Comparison of ENCODE assay signal across 10 cellular contexts in the genomic region with DNA sequence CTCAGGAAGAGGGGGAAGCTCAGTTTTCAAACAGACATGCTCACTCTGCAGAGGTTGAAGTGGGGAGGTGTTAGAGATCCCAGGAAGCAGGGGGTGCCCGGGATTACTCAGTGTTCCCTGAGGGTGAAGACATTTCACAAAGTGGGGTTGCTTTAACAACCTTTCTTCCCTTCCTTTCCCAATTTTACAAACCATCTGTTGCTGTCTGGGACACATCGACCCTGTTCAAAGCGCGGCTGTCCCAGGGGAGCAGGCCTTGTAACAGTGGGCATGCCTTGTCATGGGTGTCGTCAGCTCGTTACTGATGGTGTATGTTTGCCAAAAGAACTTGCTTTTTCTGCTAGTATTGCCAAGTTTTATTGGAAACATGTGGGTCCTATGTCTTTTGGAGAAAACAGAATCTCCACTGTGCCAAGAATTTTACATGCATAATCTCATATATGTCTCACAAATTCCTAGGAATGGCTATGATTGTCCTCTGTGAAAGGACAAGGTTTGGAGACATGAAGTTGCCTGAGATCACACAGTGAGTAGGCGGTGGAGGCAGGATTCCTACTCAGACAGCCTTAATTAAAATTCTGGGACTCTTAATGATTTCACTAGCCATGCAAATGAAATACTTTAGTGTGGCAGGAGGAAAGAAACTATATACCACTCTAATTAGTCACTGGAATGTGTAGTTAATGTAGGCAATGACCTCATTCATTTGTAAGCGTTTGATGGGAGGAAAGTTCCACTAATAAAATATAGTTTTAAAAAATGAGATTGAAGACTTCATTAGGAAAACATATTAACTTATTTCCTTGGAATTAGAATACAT.
DNase-seq lines count a peak whose midpoint lies in the region; ATAC-seq and TF ChIP-seq lines count a peak whose summit lies in the region.
"Had no signal": no experiment of that assay in that cellular context is flagged by ENCODE, and none has a peak within 500 bp of the region (broad histone marks: within the 10 kb centered on the region; RNA-seq: fewer than 3 reads in every experiment).

No MANE protein-coding gene starts in this region.

- H3K36me3 ChIP-seq in GM23248 (ENCODE audit: low read depth) (no peaks in the 10 kb centered on the region), smooth muscle cell (ENCODE audit: low read depth) (no peaks in the 10 kb centered on the region)

- peak overlapping the region; percentile 24; the same call in 1 of the 2 replicates for H3K4me3 ChIP-seq in GM23248
- no peak overlapping the region for H3K4me3 ChIP-seq in astrocyte of the spinal cord (ENCODE audit: low read depth, low read length)
- no peak overlapping the region for H3K4me3 ChIP-seq in smooth muscle cell

- TF ChIP-seq CTCF in astrocyte of the spinal cord (IDR thresholded peaks at IDR 0.05; ENCODE audit: low read depth, low read length) (no peak), smooth muscle cell (IDR thresholded peaks at IDR 0.05; ENCODE audit: borderline replicate concordance, insufficient read depth, poor library complexity, severe bottlenecking) (no peak)

- WGBS in GM23248 (ENCODE audit: low coverage in 1 of 2, low lambda C conversion rate in 2 of 2, missing lambda C conversion rate in 2 of 2), 2 experiments, result 2 to 3% methylated on average over 8 of the region's 8 CpGs
- 47% methylated on average over 8 of the region's 8 CpGs for WGBS in smooth muscle cell (ENCODE audit: low lambda C conversion rate)

- H3F3A ChIP-seq in GM23248 (ENCODE audit: insufficient read depth), result peaks cover 43% of the 10 kb centered on the region
- peaks cover 10% of the 10 kb centered on the region for H3F3A ChIP-seq in smooth muscle cell (ENCODE audit: low read depth)

- H4K20me1 ChIP-seq in GM23248 (ENCODE audit: insufficient read depth), result no peaks in the 10 kb centered on the region
- H4K20me1 ChIP-seq in smooth muscle cell (ENCODE audit: low read depth), result no peaks in the 10 kb centered on the region

- peak; percentile 82 for DNase-seq in GM23248
- DNase-seq in astrocyte of the spinal cord (ENCODE audit: low read depth, low spot score), result peak; percentile 47
- peak; percentile 90 for DNase-seq in Right ventricle myocardium superior
- no peak for DNase-seq in smooth muscle cell (lab: John Stamatoyannopoulos, UW; ENCODE audit: unreplicated experiment)
- DNase-seq in stimulated activated CD4-positive, alpha-beta T cell treated with anti-CD3 and anti-CD28 coated beads, Interleukin-2, amount 100 ng/mL, for 24 hours, result no peak
- DNase-seq in activated CD4-positive, CD25-positive, alpha-beta regulatory T cell treated with anti-CD3 and anti-CD28 coated beads, Interleukin-2, amount 50 U/mL, for 72 hours, result no peak
- DNase-seq: NCI-H187; stimulated activated CD4-positive, alpha-beta T cell treated with anti-CD3 and anti-CD28 coated beads, Interleukin-12 subunit alpha, Interleukin-12 subunit beta, amount 100 ng/mL, for 4 hours had no signal

- no peaks in the 10 kb centered on the region for H3K27me3 ChIP-seq in GM23248 (replicated peaks; ENCODE audit: insufficient read depth)
- no peaks in the 10 kb centered on the region for H3K27me3 ChIP-seq in smooth muscle cell (ENCODE audit: low read depth)

- peak; percentile 85 for ATAC-seq in Right ventricle myocardium superior (ENCODE audit: poor library complexity)
- no peak for ATAC-seq in GM21526 (IDR thresholded peaks at IDR 0.05; ENCODE audit: low FRiP score, unreplicated experiment)
- no peak for ATAC-seq in HG02798 (IDR thresholded peaks at IDR 0.05; ENCODE audit: poor library complexity, unreplicated experiment)

- H2AFZ ChIP-seq in GM23248 (0 out of 2 replicates have a peak overlapping the region, but pooled peaks have one; percentile 8), smooth muscle cell (ENCODE audit: low read depth) (peak overlapping the region; percentile 61)

- in situ Hi-C loops in GM23248 (cut with MboI) (no loop called here), astrocyte of the spinal cord (cut with HindIII; ENCODE audit: low sequenced_read_pairs) (no loop called here)

- H3K9ac ChIP-seq in GM23248, result peak overlapping the region; percentile 26
- H3K9ac ChIP-seq in smooth muscle cell (ENCODE audit: low read depth), result peak overlapping the region; percentile 78

- H3K9me2 ChIP-seq in GM23248 (ENCODE audit: insufficient read depth), result no peaks in the 10 kb centered on the region

- peak overlapping the region; percentile 61 for H3K27ac ChIP-seq in GM23248
- H3K27ac ChIP-seq in smooth muscle cell (ENCODE audit: low read depth), result peak overlapping the region; percentile 93

- peaks cover 42% of the 10 kb centered on the region for H3K4me1 ChIP-seq in GM23248 (ENCODE audit: insufficient read depth)
- H3K4me1 ChIP-seq in smooth muscle cell (ENCODE audit: low read depth), result peaks cover 20% of the 10 kb centered on the region

- H3K9me3 ChIP-seq in GM23248 (ENCODE audit: low read depth) (no peaks in the 10 kb centered on the region), smooth muscle cell (replicated peaks; ENCODE audit: low read depth) (no peaks in the 10 kb centered on the region)

- H3K4me2 ChIP-seq in GM23248 (ENCODE audit: unreplicated experiment) (peak overlapping the region; percentile 59), smooth muscle cell (peak overlapping the region; percentile 59)

- intact Hi-C loops in Right ventricle myocardium superior (cut with DNase I), result no loop called here

- H3K79me2 ChIP-seq in GM23248 (ENCODE audit: insufficient read depth) (no peaks in the 10 kb centered on the region), smooth muscle cell (ENCODE audit: low read depth) (no peaks in the 10 kb centered on the region)

Comparison
In these comparisons a context has a peak if more than half of its experiments do, and no peak if none do; other contexts are left out.
1. DNase-seq: peak in GM23248 (single experiment), astrocyte of the spinal cord (single experiment) and Right ventricle myocardium superior (single experiment); none in smooth muscle cell (single experiment), stimulated activated CD4-positive, alpha-beta T cell treated with anti-CD3 and anti-CD28 coated beads, Interleukin-2, amount 100 ng/mL, for 24 hours (0 of 2) and activated CD4-positive, CD25-positive, alpha-beta regulatory T cell treated with anti-CD3 and anti-CD28 coated beads, Interleukin-2, amount 50 U/mL, for 72 hours (single experiment).